In genomic region chr6:34575326-34575725, GRCh38 we compare ENCODE assay signal across 24 cellular contexts. TPM values are rescaled to one million over a fixed set of nuclear protein-coding genes. Genes with fewer than 3 reads are reported as not detected.
A peak's percentile ranks its signal among the peaks of the same experiment; 100 is the strongest.
DNase-seq lines count a peak whose midpoint lies in the region; ATAC-seq and TF ChIP-seq lines count a peak whose summit lies in the region.
"Had no signal": no experiment of that assay in that cellular context is flagged by ENCODE, and none has a peak within 500 bp of the region (broad histone marks: within the 10 kb centered on the region; RNA-seq: fewer than 3 reads in every experiment).

No MANE protein-coding gene starts in this region.

- ATAC-seq in DND-41 (ENCODE audit: insufficient read depth, low read depth) (0 out of 3 replicates have a peak, but pooled peaks have one; percentile 16), lower lobe of right lung (no peak), HG03095 (IDR thresholded peaks at IDR 0.05; ENCODE audit: unreplicated experiment) (no peak)
- ATAC-seq: sciatic nerve had no signal

- H3K9me3 Mint-ChIP-seq in dendritic cell treated with granulocyte-macrophage colony-stimulating factor and Interleukin-4, amounts not matched to agents 40 ng/mL and 50 ng/mL, for 4 days: no peaks in the 10 kb centered on the region
- H3K9me3 Mint-ChIP-seq: activated CD4-positive, alpha-beta T cell treated with anti-CD3 and anti-CD28 coated beads, Interleukin-2, amount 10 ng/mL, durations not matched to agents 24 days and 14 days; CD8-positive, alpha-beta memory T cell; immature natural killer cell had no signal

- H3K79me2 ChIP-seq in DND-41 (ENCODE audit: insufficient read depth, low read length): no peaks in the 10 kb centered on the region

- H3K4me3 ChIP-seq in DND-41 (ENCODE audit: low read depth in 1 of 2, low read length in 2 of 2) (no peak overlapping the region), HEK293 (ENCODE audit: low read depth, low read length) (no peak overlapping the region), lower lobe of right lung (no peak overlapping the region), right atrium auricular region (no peak overlapping the region)
- H3K4me3 ChIP-seq: esophagus muscularis mucosa, transverse colon had no signal

- POLR2A ChIA-PET in HEK293 (lab: Yijun Ruan, JAX): no interaction called here

- H3K4me1 Mint-ChIP-seq in dendritic cell treated with granulocyte-macrophage colony-stimulating factor and Interleukin-4, amounts not matched to agents 40 ng/mL and 50 ng/mL, for 4 days (ENCODE audit: low read depth): peaks cover 5% of the 10 kb centered on the region

- H2AFZ ChIP-seq in DND-41 (ENCODE audit: low read depth, low read length): no peak overlapping the region

- H3K9me3 ChIP-seq in DND-41 (ENCODE audit: insufficient read depth, low read length, severe bottlenecking) (no peaks in the 10 kb centered on the region), HEK293 (ENCODE audit: control insufficient read depth, insufficient read depth, low read depth, low read length) (no peaks in the 10 kb centered on the region), lower lobe of right lung (no peaks in the 10 kb centered on the region), right atrium auricular region (no peaks in the 10 kb centered on the region)
- H3K9me3 ChIP-seq: esophagus muscularis mucosa, transverse colon had no signal

- H3K4me1 ChIP-seq in DND-41 (ENCODE audit: insufficient read depth, low read length): no peaks in the 10 kb centered on the region
- no peaks in the 10 kb centered on the region for H3K4me1 ChIP-seq in HEK293 (ENCODE audit: control insufficient read depth, insufficient read depth, low read length)
- H3K4me1 ChIP-seq in lower lobe of right lung: no peaks in the 10 kb centered on the region
- H3K4me1 ChIP-seq in right atrium auricular region: no peaks in the 10 kb centered on the region
- H3K4me1 ChIP-seq: esophagus muscularis mucosa had no signal

- peaks cover 6% of the 10 kb centered on the region for H3K27me3 Mint-ChIP-seq in dendritic cell treated with granulocyte-macrophage colony-stimulating factor and Interleukin-4, amounts not matched to agents 40 ng/mL and 50 ng/mL, for 4 days
- H3K27me3 Mint-ChIP-seq: activated CD4-positive, alpha-beta T cell treated with anti-CD3 and anti-CD28 coated beads, Interleukin-2, amount 10 ng/mL, durations not matched to agents 24 days and 14 days had no signal

- peaks cover 3% of the 10 kb centered on the region; the same call in 1 of the 2 replicates for H4K20me1 ChIP-seq in DND-41 (ENCODE audit: insufficient read depth, low read length)

- H3K36me3 Mint-ChIP-seq in dendritic cell treated with granulocyte-macrophage colony-stimulating factor and Interleukin-4, amounts not matched to agents 40 ng/mL and 50 ng/mL, for 4 days (ENCODE audit: low read depth): no peaks in the 10 kb centered on the region
- H3K36me3 Mint-ChIP-seq: CD8-positive, alpha-beta memory T cell; immature natural killer cell had no signal

- no peak overlapping the region for H3K4me2 ChIP-seq in DND-41 (ENCODE audit: insufficient read depth, low read length)

- DNase-seq in DND-41 (no peak), lower lobe of right lung (peak; percentile 25), 8988T (no peak), right atrium auricular region (ENCODE audit: low spot score) (no peak)
- no peak for DNase-seq in stimulated activated CD4-positive, alpha-beta T cell treated with anti-CD3 and anti-CD28 coated beads, Interleukin-4, amount 100 ng/mL, for 4 hours
- DNase-seq: activated CD4-positive, alpha-beta T cell treated with anti-CD3 and anti-CD28 coated beads, Interleukin-2, amount 10 ng/mL, durations not matched to agents 24 days and 14 days; activated CD8-positive, alpha-beta memory T cell treated with anti-CD3 and anti-CD28 coated beads, Interleukin-2, amount 50 U/mL, for 4 hours; activated gamma-delta T cell treated with Interleukin-2 at 50 U/mL for 16 hours; effector CD4-positive, alpha-beta T cell; immature natural killer cell; MM.1S; NCI-H1694; NCI-H226; stimulated activated naive CD4-positive, alpha-beta T cell treated with Interleukin-2 at 50 U/mL for 16 hours; transverse colon had no signal

- H3K9ac ChIP-seq in DND-41 (ENCODE audit: low read depth, low read length): no peak overlapping the region

- CTCF ChIA-PET in HEK293 (lab: Yijun Ruan, JAX): interaction anchor here (0.6 to 2.0 kb wide), 7 partner anchors 9 to 379 kb away, joined by 3 to 9 read pairs (median 4); no protein-coding TSS in a partner anchor

- H3K4me3 Mint-ChIP-seq in dendritic cell treated with granulocyte-macrophage colony-stimulating factor and Interleukin-4, amounts not matched to agents 40 ng/mL and 50 ng/mL, for 4 days: no peak overlapping the region
- H3K4me3 Mint-ChIP-seq: activated CD4-positive, alpha-beta T cell treated with anti-CD3 and anti-CD28 coated beads, Interleukin-2, amount 10 ng/mL, durations not matched to agents 24 days and 14 days; immature natural killer cell had no signal

- intact Hi-C loops in dendritic cell treated with granulocyte-macrophage colony-stimulating factor and Interleukin-4, amounts not matched to agents 40 ng/mL and 50 ng/mL, for 4 days (cut with micrococcal nuclease): no loop called here
- intact Hi-C loops in lower lobe of right lung (cut with DNase I): no loop called here

- H3K36me3 ChIP-seq in DND-41 (ENCODE audit: insufficient read depth, low read length) (no peaks in the 10 kb centered on the region), HEK293 (ENCODE audit: control insufficient read depth in 2 of 2, insufficient read depth in 1 of 2, low read length in 2 of 2) (no peaks in the 10 kb centered on the region; a peak in 1 of 3 replicates), lower lobe of right lung (no peaks in the 10 kb centered on the region), right atrium auricular region (no peaks in the 10 kb centered on the region)
- H3K36me3 ChIP-seq: esophagus muscularis mucosa, transverse colon had no signal

- H3K27ac Mint-ChIP-seq in dendritic cell treated with granulocyte-macrophage colony-stimulating factor and Interleukin-4, amounts not matched to agents 40 ng/mL and 50 ng/mL, for 4 days: peak overlapping the region; percentile 18
- H3K27ac Mint-ChIP-seq: activated CD4-positive, alpha-beta T cell treated with anti-CD3 and anti-CD28 coated beads, Interleukin-2, amount 10 ng/mL, durations not matched to agents 24 days and 14 days; immature natural killer cell had no signal

- H3K27ac ChIP-seq in DND-41 (ENCODE audit: low read length) (no peak overlapping the region), HEK293 (ENCODE audit: extremely low read depth, low read depth, low read length) (no peak overlapping the region), lower lobe of right lung (no peak overlapping the region), right atrium auricular region (no peak overlapping the region)
- H3K27ac ChIP-seq: esophagus muscularis mucosa, RWPE1, transverse colon had no signal

- H3K27me3 ChIP-seq in DND-41 (ENCODE audit: insufficient read depth, low read length, poor library complexity): no peaks in the 10 kb centered on the region
- H3K27me3 ChIP-seq in lower lobe of right lung (ENCODE audit: low read depth): peaks cover 5% of the 10 kb centered on the region
- H3K27me3 ChIP-seq in right atrium auricular region: no peaks in the 10 kb centered on the region

- no peak for TF ChIP-seq CTCF in DND-41 (IDR thresholded peaks at IDR 0.05; ENCODE audit: borderline replicate concordance, extremely low read depth, low read length, poor library complexity, severe bottlenecking)
- no peak for TF ChIP-seq CTCF in HEK293 (tag by site-specific recombination; IDR thresholded peaks at IDR 0.05)
- no peak for TF ChIP-seq CTCF in lower lobe of right lung (IDR thresholded peaks at IDR 0.05)
- no peak for TF ChIP-seq CTCF in right atrium auricular region (IDR thresholded peaks at IDR 0.05)

TF ChIP-seq in HEK293, 187 proteins besides CTCF, POLR2A, EP300 and RAD21 (continues in another document):
- no peak for TF ChIP-seq OVOL3 (tag by site-specific recombination; IDR thresholded peaks at IDR 0.05)
- no peak for TF ChIP-seq ZNF707 (tag by site-specific recombination; IDR thresholded peaks at IDR 0.05)
- TF ChIP-seq ZNF311 (tag by site-specific recombination; IDR thresholded peaks at IDR 0.05; ENCODE audit: borderline replicate concordance): no peak
- no peak for TF ChIP-seq ZNF777 (tag by site-specific recombination; IDR thresholded peaks at IDR 0.05; ENCODE audit: borderline replicate concordance)
- no peak for TF ChIP-seq ZNF133 (tag by site-specific recombination; IDR thresholded peaks at IDR 0.05)
- TF ChIP-seq ZNF394 (tag by site-specific recombination; IDR thresholded peaks at IDR 0.05; ENCODE audit: borderline replicate concordance): no peak
- no peak for TF ChIP-seq SP7 (tag by site-specific recombination; IDR thresholded peaks at IDR 0.05)
- TF ChIP-seq KLF10 (tag by site-specific recombination; IDR thresholded peaks at IDR 0.05): no peak
- TF ChIP-seq AEBP2 (tag by site-specific recombination; IDR thresholded peaks at IDR 0.05; ENCODE audit: borderline replicate concordance): no peak
- no peak for TF ChIP-seq ZNF785 (tag by site-specific recombination; IDR thresholded peaks at IDR 0.05)
- no peak for TF ChIP-seq ZNF558 (tag by site-specific recombination; IDR thresholded peaks at IDR 0.05)
- no peak for TF ChIP-seq PBX3 (CRISPR knock-in tag; IDR thresholded peaks at IDR 0.05)
- no peak for TF ChIP-seq ZNF2 (tag by site-specific recombination; IDR thresholded peaks at IDR 0.05)
- TF ChIP-seq SCRT2 (tag by site-specific recombination; IDR thresholded peaks at IDR 0.05): no peak

RNA-seq across cellular contexts. Expression of gene SPDEF, which starts 19.2 kb away (rescaled TPM):
- total RNA-seq in lower lobe of right lung (3.5 TPM), right atrium auricular region (under 1 TPM; 0.22 to 0.31 TPM)
- total RNA-seq: activated CD4-positive, alpha-beta T cell treated with anti-CD3 and anti-CD28 coated beads, Interleukin-2, amount 10 ng/mL, durations not matched to agents 24 days and 14 days; CD8-positive, alpha-beta memory T cell; Daoy; esophagus muscularis mucosa; osteocyte; sciatic nerve had no signal
